15 cellular contexts compared by ENCODE assay signal in genomic region chr2:235330775-235331438, GRCh38.
DNase-seq lines count a peak whose midpoint lies in the region; ATAC-seq, FAIRE-seq and TF ChIP-seq lines count a peak whose summit lies in the region.
"Had no signal": no experiment of that assay in that cellular context is flagged by ENCODE, and none has a peak within 500 bp of the region (broad histone marks: within the 10 kb centered on the region; RNA-seq: fewer than 3 reads in every experiment).

No MANE protein-coding gene starts in this region.

- no peak overlapping the region for H4K91ac ChIP-seq in IMR-90 (ENCODE audit: insufficient read depth, low read depth, low read length)

- H2AK9ac ChIP-seq in IMR-90 (replicated peaks; ENCODE audit: low read depth, low read length, poor library complexity): no peak overlapping the region

- DNase-seq in BJ (ENCODE audit: low read depth) (peak; percentile 2), IMR-90 (peak; percentile 94), astrocyte of the cerebellum (ENCODE audit: low read depth) (peak; percentile 82), kidney tubule cell (ENCODE audit: low spot score) (peak; percentile 9), hepatocyte (ENCODE audit: low spot score) (no peak), frontal cortex (ENCODE audit: low spot score in 2 of 2) (no peak)
- DNase-seq: activated CD4-positive, alpha-beta T cell treated with anti-CD3 and anti-CD28 coated beads, Interleukin-2, amount 50 U/mL, for 1 hour; activated naive CD4-positive, alpha-beta T cell treated with anti-CD3 and anti-CD28 coated beads, Interleukin-2, amount 10 ng/mL, durations not matched to agents 7 days and 5 days; left lung; NCI-H187; upper lobe of left lung had no signal

- no peak overlapping the region for H2BK5ac ChIP-seq in IMR-90 (ENCODE audit: low read depth, low read length, poor library complexity, severe bottlenecking)

- H3K9ac ChIP-seq in IMR-90 (ENCODE audit: low read depth, low read length): no peak overlapping the region

- H3K27ac ChIP-seq in IMR-90 (ENCODE audit: insufficient read depth, low read length) (no peak overlapping the region), hepatocyte (no peak overlapping the region)
- H3K27ac ChIP-seq: HL-60, left lung, upper lobe of left lung had no signal

- no peaks in the 10 kb centered on the region for H3K79me2 ChIP-seq in hepatocyte

- no peak for TF ChIP-seq POLR2A in IMR-90 (IDR thresholded peaks at IDR 0.05; ENCODE audit: low read depth, low read length)

- H2BK20ac ChIP-seq in IMR-90 (ENCODE audit: low read depth, low read length): peak overlapping the region; percentile 31; the same call in 1 of the 2 replicates

- H3K14ac ChIP-seq in IMR-90 (replicated peaks; ENCODE audit: low read depth, low read length): no peak overlapping the region

- POLR2A ChIA-PET in BJ (lab: Charles Lee): no interaction called here
- POLR2A ChIA-PET in IMR-90 (lab: Charles Lee; ENCODE audit: unreplicated experiment): no interaction called here

- H2AFZ ChIP-seq in IMR-90 (replicated peaks; ENCODE audit: low read length, poor library complexity): peak overlapping the region; percentile 47
- no peak overlapping the region for H2AFZ ChIP-seq in hepatocyte

- H3K27me3 ChIP-seq in BJ (ENCODE audit: control insufficient read depth, insufficient read depth, low read length): no peaks in the 10 kb centered on the region; the same call in 1 of the 2 replicates
- H3K27me3 ChIP-seq in IMR-90 (ENCODE audit: control insufficient read depth, insufficient read depth, low read length): peaks cover 18% of the 10 kb centered on the region
- H3K27me3 ChIP-seq in hepatocyte: no peaks in the 10 kb centered on the region
- H3K27me3 ChIP-seq: left lung, upper lobe of left lung had no signal

- no peak for FAIRE-seq in frontal cortex (lab: Jason Lieb, UNC)
- FAIRE-seq: endometrium had no signal

- no peak overlapping the region for H3K4ac ChIP-seq in IMR-90 (ENCODE audit: low read depth, low read length)

- peaks cover 6% of the 10 kb centered on the region; the same call in 1 of the 2 replicates for H3K9me3 ChIP-seq in IMR-90 (ENCODE audit: control insufficient read depth, insufficient read depth, low read length)
- no peaks in the 10 kb centered on the region for H3K9me3 ChIP-seq in hepatocyte (ENCODE audit: low read depth)
- H3K9me3 ChIP-seq: left lung, upper lobe of left lung had no signal

- no peak overlapping the region for H4K8ac ChIP-seq in IMR-90 (ENCODE audit: low read depth in 2 of 2, low read length in 2 of 2)

- no peak overlapping the region for H2BK15ac ChIP-seq in IMR-90 (ENCODE audit: low read depth, low read length)

- no peak for TF ChIP-seq RAD21 in IMR-90 (IDR thresholded peaks at IDR 0.05; ENCODE audit: low read length)

- H3K4me1 ChIP-seq in IMR-90 (ENCODE audit: control insufficient read depth, insufficient read depth, low read length): peaks cover 7% of the 10 kb centered on the region
- no peaks in the 10 kb centered on the region for H3K4me1 ChIP-seq in hepatocyte (ENCODE audit: insufficient read depth)
- H3K4me1 ChIP-seq: left lung, upper lobe of left lung had no signal

- no TSS peak for BruUV-seq in IMR-90 (replicated peaks; lab: Mats Ljungman, UMichigan)

- no peak overlapping the region for H4K5ac ChIP-seq in IMR-90 (ENCODE audit: low read depth, low read length)

- H3K4me2 ChIP-seq in IMR-90 (ENCODE audit: low read depth, low read length) (peak overlapping the region; percentile 55; the same call in 1 of the 2 replicates), hepatocyte (no peak overlapping the region)

- in situ Hi-C loops in IMR-90 (cut with MboI; ENCODE audit: low sequenced_read_pairs): no loop called here
- in situ Hi-C loops in astrocyte of the cerebellum (cut with HindIII; ENCODE audit: low sequenced_read_pairs): no loop called here

- no peaks in the 10 kb centered on the region for H3K9me2 ChIP-seq in hepatocyte (replicated peaks; ENCODE audit: insufficient read depth)

- H3K23ac ChIP-seq in IMR-90 (ENCODE audit: low read depth, low read length): no peak overlapping the region

- dilution Hi-C loops in IMR-90 (cut with HindIII; ENCODE audit: low sequenced_read_pairs, unreplicated experiment): no loop called here

- CTCF ChIA-PET in BJ (lab: Yijun Ruan, JAX): interaction anchor here (0.9 kb wide), 1 partner anchor 47 kb away, joined by 3 read pairs; no protein-coding TSS in a partner anchor
- CTCF ChIA-PET in IMR-90 (lab: Yijun Ruan, JAX): interaction anchor here (1.0 kb wide), 1 partner anchor 160 kb away, joined by 4 read pairs; no protein-coding TSS in a partner anchor

- intact Hi-C loops in IMR-90 (cut with micrococcal nuclease): no loop called here

- H3K56ac ChIP-seq in IMR-90 (ENCODE audit: extremely low read depth, insufficient read depth, low read length): no peak overlapping the region

- H3K18ac ChIP-seq in IMR-90 (ENCODE audit: low read depth, low read length): peak overlapping the region; percentile 37; the same call in 1 of the 2 replicates

- H2AK5ac ChIP-seq in IMR-90 (ENCODE audit: low read depth, low read length): no peak overlapping the region

- TF ChIP-seq CTCF in BJ (IDR thresholded peaks at IDR 0.05; ENCODE audit: insufficient read depth, low read depth, low read length): no peak
- no peak for TF ChIP-seq CTCF in IMR-90 (conservative IDR thresholded peaks at IDR 0.05; ENCODE audit: low read depth, low read length)
- no peak for TF ChIP-seq CTCF in astrocyte of the cerebellum (IDR thresholded peaks at IDR 0.05; ENCODE audit: low read depth, low read length, missing control alignments)
- no peak for TF ChIP-seq CTCF in hepatocyte (IDR thresholded peaks at IDR 0.05; ENCODE audit: poor library complexity)

- H2BK120ac ChIP-seq in IMR-90 (ENCODE audit: low read depth, low read length): peak overlapping the region; percentile 16; the same call in 1 of the 2 replicates

- no peaks in the 10 kb centered on the region for H3K79me1 ChIP-seq in IMR-90 (ENCODE audit: low read depth in 1 of 2, low read length in 2 of 2)

- H3K36me3 ChIP-seq in BJ (ENCODE audit: control insufficient read depth, insufficient read depth, low read length): no peaks in the 10 kb centered on the region
- H3K36me3 ChIP-seq in IMR-90 (ENCODE audit: control insufficient read depth, insufficient read depth, low read length): no peaks in the 10 kb centered on the region
- no peaks in the 10 kb centered on the region for H3K36me3 ChIP-seq in hepatocyte (replicated peaks; ENCODE audit: insufficient read depth, low read depth)
- H3K36me3 ChIP-seq: left lung, upper lobe of left lung had no signal

- H4K20me1 ChIP-seq in IMR-90 (ENCODE audit: insufficient read depth, low read length): no peaks in the 10 kb centered on the region
- H4K20me1 ChIP-seq in hepatocyte (ENCODE audit: insufficient read depth, poor library complexity, severe bottlenecking): no peaks in the 10 kb centered on the region

- 53% methylated on average over 5 of the region's 11 CpGs; no CpG with 5 or more reads in 1 of the 2 experiments for WGBS in IMR-90 (ENCODE audit: extremely low coverage in 2 of 2, insufficient read length in 1 of 2), 2 experiments
- WGBS in hepatocyte (ENCODE audit: low lambda C conversion rate, missing lambda C conversion rate): 80% methylated on average over 11 of the region's 11 CpGs

- no peak overlapping the region for H3K4me3 ChIP-seq in BJ (ENCODE audit: low read depth, low read length)
- no peak overlapping the region for H3K4me3 ChIP-seq in IMR-90 (ENCODE audit: insufficient read depth, low read depth, low read length)
- H3K4me3 ChIP-seq in astrocyte of the cerebellum (ENCODE audit: low read depth, low read length): no peak overlapping the region
- H3K4me3 ChIP-seq in hepatocyte: no peak overlapping the region
- H3K4me3 ChIP-seq: left lung, upper lobe of left lung had no signal

- ATAC-seq in IMR-90 (ENCODE audit: low read depth) (peak; percentile 71), GM21825 (IDR thresholded peaks at IDR 0.05; ENCODE audit: unreplicated experiment) (no peak), HG03342 (IDR thresholded peaks at IDR 0.05; ENCODE audit: unreplicated experiment) (no peak)
- ATAC-seq: left lung had no signal

- H3K9me1 ChIP-seq in IMR-90 (ENCODE audit: insufficient read depth, low read length): peaks cover 3% of the 10 kb centered on the region; the same call in 1 of the 2 replicates

TF ChIP-seq in IMR-90, 13 proteins besides CTCF, POLR2A, EP300 and RAD21:
- TF ChIP-seq FOS (IDR thresholded peaks at IDR 0.05; ENCODE audit: low read depth, low read length) (peak; percentile 58), BHLHE40 (IDR thresholded peaks at IDR 0.05; ENCODE audit: low read depth, low read length) (peak; percentile 13; the same call in 1 of the 2 replicates), MAZ (IDR thresholded peaks at IDR 0.05; ENCODE audit: borderline replicate concordance, low read depth, low read length) (no peak), CHD1 (IDR thresholded peaks at IDR 0.05; ENCODE audit: low read depth, low read length) (no peak)

Comparison
In these comparisons a context has a peak if more than half of its experiments do, and no peak if none do; other contexts are left out.
1. DNase-seq: peak in BJ (single experiment), IMR-90 (single experiment), astrocyte of the cerebellum (single experiment) and kidney tubule cell (single experiment); none in hepatocyte (single experiment) and frontal cortex (0 of 2).